Comparison of ENCODE assay signal across 21 cellular contexts in the genomic region with DNA sequence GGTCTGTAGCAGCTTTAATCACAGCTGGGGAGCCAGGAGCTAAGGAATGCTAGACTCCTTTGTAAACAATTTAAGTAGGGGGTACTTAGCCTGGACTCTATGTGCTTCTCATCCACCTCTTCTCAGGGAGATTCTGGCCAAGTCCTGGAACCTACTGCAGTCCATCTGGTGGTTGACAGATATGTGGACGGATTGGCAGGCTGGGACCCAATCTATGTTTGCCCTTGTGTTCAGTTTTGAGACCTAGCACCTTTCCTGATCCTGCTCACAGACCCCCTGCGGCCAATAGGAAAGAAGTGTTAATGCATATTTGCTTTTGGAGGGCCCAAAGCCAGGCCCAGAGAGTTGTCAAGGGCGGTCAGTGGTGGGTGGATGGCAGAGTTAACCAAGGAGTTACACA.
"Had no signal": no experiment of that assay in that cellular context is flagged by ENCODE, and none has a peak within 500 bp of the region (broad histone marks: within the 10 kb centered on the region; RNA-seq: fewer than 3 reads in every experiment).

No MANE protein-coding gene starts in this region.

- H3K27ac ChIP-seq: colonic mucosa, foreskin keratinocyte, hepatocyte, ovary, stomach had no signal

- H3K9me3 ChIP-seq: colonic mucosa, mucosa of descending colon, ovary, stomach, tibial nerve had no signal

- H3K4me2 ChIP-seq: hepatocyte had no signal

- H3K36me3 ChIP-seq: colonic mucosa, ovary had no signal

- FAIRE-seq: endothelial cell of umbilical vein, small intestine had no signal

- H3K27me3 ChIP-seq: colonic mucosa, foreskin keratinocyte, hepatocyte, ovary, stomach, tibial nerve had no signal

- H3K4me3 ChIP-seq: colonic mucosa, hepatocyte, mucosa of descending colon, ovary, stomach, tibial nerve had no signal

- H2AFZ ChIP-seq: hepatocyte had no signal

- ATAC-seq: foreskin keratinocyte; left lobe of liver; mucosa of descending colon; naive thymus-derived CD8-positive, alpha-beta T cell had no signal

- DNase-seq: colonic mucosa; dermis blood vessel endothelial cell; effector CD4-positive, alpha-beta T cell; endodermal cell; erythroblast; foreskin keratinocyte; head of caudate nucleus; kidney glomerular epithelial cell; mammary epithelial cell; mucosa of descending colon; naive thymus-derived CD8-positive, alpha-beta T cell; ovary; right cardiac atrium; small intestine; stimulated activated CD4-positive, alpha-beta T cell treated with anti-CD3 and anti-CD28 coated beads, Interleukin-12 subunit alpha, Interleukin-12 subunit beta, amount 100 ng/mL, for 4 hours; stimulated activated naive CD4-positive, alpha-beta T cell; stomach had no signal
